8 cellular contexts compared by ENCODE assay signal in the genomic region with DNA sequence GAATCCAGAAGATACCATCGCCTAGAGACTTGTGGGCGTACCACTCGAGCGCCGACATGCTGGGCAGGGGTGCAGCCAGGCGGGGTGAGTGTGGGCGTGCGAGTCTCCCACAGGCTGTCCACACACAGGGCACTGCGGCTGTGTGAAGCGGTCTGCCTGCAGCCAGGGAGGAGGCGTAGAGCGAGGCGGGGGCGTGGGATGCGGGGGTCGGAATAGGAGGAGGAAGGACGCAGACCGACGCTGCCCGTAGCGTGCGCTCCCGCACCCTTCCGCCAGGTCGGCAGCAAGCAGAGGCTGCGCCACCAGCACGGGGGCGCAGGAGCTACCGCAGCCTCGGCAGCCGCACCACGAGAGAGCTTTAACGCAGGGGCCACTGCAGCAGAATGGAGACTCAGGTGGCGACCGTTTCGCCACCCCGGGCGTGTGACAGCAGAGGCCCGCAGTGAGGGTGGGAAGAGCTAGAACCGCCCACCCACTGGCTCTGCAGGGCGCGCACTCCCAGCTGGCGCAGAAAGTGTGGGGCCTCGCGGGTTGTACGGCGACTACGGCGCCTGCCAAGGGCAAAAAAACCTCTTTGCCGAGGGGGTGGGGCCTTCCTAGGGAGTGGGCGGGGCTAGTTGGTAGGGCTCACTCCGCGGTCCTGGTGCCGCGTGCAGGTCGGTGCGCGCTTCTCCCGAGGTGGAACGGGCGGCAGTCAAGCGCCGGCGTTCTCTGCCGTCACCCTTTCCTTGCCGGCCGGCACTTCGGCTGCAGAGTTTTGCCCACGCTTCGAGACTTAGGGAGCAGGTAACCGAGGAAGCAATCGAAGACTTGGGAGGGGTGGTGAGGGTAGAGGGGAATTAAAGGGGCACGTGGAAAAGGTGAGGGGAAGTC. TPM values are rescaled to one million over a fixed set of nuclear protein-coding genes. Genes with fewer than 3 reads are reported as not detected.
A peak's percentile ranks its signal among the peaks of the same experiment; 100 is the strongest.
DNase-seq lines count a peak whose midpoint lies in the region; ATAC-seq and TF ChIP-seq lines count a peak whose summit lies in the region.

A gene (minus strand): TSS at position 537 of the 873 bp plus-strand sequence. CDS start 479 bp downstream, at position 58.
A gene with protein sequence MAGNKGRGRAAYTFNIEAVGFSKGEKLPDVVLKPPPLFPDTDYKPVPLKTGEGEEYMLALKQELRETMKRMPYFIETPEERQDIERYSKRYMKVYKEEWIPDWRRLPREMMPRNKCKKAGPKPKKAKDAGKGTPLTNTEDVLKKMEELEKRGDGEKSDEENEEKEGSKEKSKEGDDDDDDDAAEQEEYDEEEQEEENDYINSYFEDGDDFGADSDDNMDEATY (plus strand): TSS at position 630 of the 873 bp plus-strand sequence. CDS start 10,704 bp downstream, outside the sequence.

- peak in 2 of 3 experiments; percentile 11 to 49 for TF ChIP-seq CTCF in vagina (IDR thresholded peaks at IDR 0.05)

- H3K27ac ChIP-seq in right cardiac atrium (ENCODE audit: low read length), result peak within 1 kb of the TSS; percentile 50
- H3K27ac ChIP-seq in vagina, result peak within 1 kb of the TSS; percentile 80

- H3K4me3 Mint-ChIP-seq in T-helper 1 cell treated with Interleukin-12 subunit alpha and Interleukin-12 subunit beta and Interleukin-4 antibody, amounts not matched to agents 30 μg/mL and 1 μg/mL, for 36 hours, result peak within 1 kb of the TSS; percentile 92

- DNase-seq in NCI-H146 treated with DMSO at 0.1 percent for 48 hours (lab: John Stamatoyannopoulos, UW; ENCODE audit: unreplicated experiment) (peak; percentile 87), anterior cingulate cortex (lab: John Stamatoyannopoulos, UW) (peak; percentile 41 to 94 (median 88)), right cardiac atrium (peak; percentile 93 to 97 (median 96)), putamen (ENCODE audit: low spot score) (peak; percentile 91), vagina (ENCODE audit: extremely low spot score in 2 of 2) (peak in 1 of 2 donors; percentile 92)

- H3K27me3 ChIP-seq in right cardiac atrium (ENCODE audit: control insufficient read depth, insufficient read depth) (no peaks in the 10 kb centered on the region), vagina (no peaks in the 10 kb centered on the region)

- H3K4me1 Mint-ChIP-seq in T-helper 1 cell treated with Interleukin-12 subunit alpha and Interleukin-12 subunit beta and Interleukin-4 antibody, amounts not matched to agents 30 μg/mL and 1 μg/mL, for 36 hours (ENCODE audit: low read depth), result peaks cover 36% of the 10 kb centered on the region

- ATAC-seq in GM18498 (IDR thresholded peaks at IDR 0.05; ENCODE audit: unreplicated experiment) (peak; percentile 90), HG02870 (IDR thresholded peaks at IDR 0.05; ENCODE audit: unreplicated experiment) (peak; percentile 82), right cardiac atrium (peak; percentile 99)

- no peaks in the 10 kb centered on the region for H3K9me3 ChIP-seq in right cardiac atrium (ENCODE audit: control insufficient read depth, low read length)
- H3K9me3 ChIP-seq in vagina, result no peaks in the 10 kb centered on the region

- no peaks in the 10 kb centered on the region for H3K9me3 Mint-ChIP-seq in T-helper 1 cell treated with Interleukin-12 subunit alpha and Interleukin-12 subunit beta and Interleukin-4 antibody, amounts not matched to agents 30 μg/mL and 1 μg/mL, for 36 hours

- H3K36me3 ChIP-seq in vagina, result no peaks in the 10 kb centered on the region

- peak within 1 kb of the TSS; percentile 86 for H3K27ac Mint-ChIP-seq in T-helper 1 cell treated with Interleukin-12 subunit alpha and Interleukin-12 subunit beta and Interleukin-4 antibody, amounts not matched to agents 30 μg/mL and 1 μg/mL, for 36 hours

- no peaks in the 10 kb centered on the region for H3K27me3 Mint-ChIP-seq in T-helper 1 cell treated with Interleukin-12 subunit alpha and Interleukin-12 subunit beta and Interleukin-4 antibody, amounts not matched to agents 30 μg/mL and 1 μg/mL, for 36 hours (ENCODE audit: low read depth)

- peaks cover 10% of the 10 kb centered on the region for H3K36me3 Mint-ChIP-seq in T-helper 1 cell treated with Interleukin-12 subunit alpha and Interleukin-12 subunit beta and Interleukin-4 antibody, amounts not matched to agents 30 μg/mL and 1 μg/mL, for 36 hours (ENCODE audit: low read depth)

- intact Hi-C loops in right cardiac atrium (cut with DNase I) (loop anchor here in 2 of 4 donors (5.0 to 10.0 kb wide), 2 partner anchors 50 to 53 kb away; a partner anchor contains a TSS), vagina (cut with DNase I) (loop anchor here (5.0 kb wide), 1 partner anchor 58 kb away; no protein-coding TSS in a partner anchor)

- peak within 1 kb of the TSS; percentile 51 for H3K4me3 ChIP-seq in right cardiac atrium (ENCODE audit: low read length)
- peak within 1 kb of the TSS; percentile 72 to 97 for H3K4me3 ChIP-seq in vagina

- TF ChIP-seq POLR2A in vagina (IDR thresholded peaks at IDR 0.05), result peak in 1 of 2 donors; percentile 68

- H3K4me1 ChIP-seq in right cardiac atrium (ENCODE audit: control insufficient read depth, insufficient read depth, low read length), result no peaks in the 10 kb centered on the region
- H3K4me1 ChIP-seq in vagina, result peaks cover 19% of the 10 kb centered on the region

- WGBS in right cardiac atrium, result under 1% methylated on average over 73 of the region's 73 CpGs

RNA-seq across cellular contexts. Expression of the first gene that starts in this region (rescaled TPM):
- total RNA-seq in right cardiac atrium, result 1 to 10 TPM; 2.6 to 4.6 (median 4.3) TPM
- polyA plus RNA-seq in right cardiac atrium, result 2.3 TPM
- total RNA-seq in vagina, result 8.8 TPM

RNA-seq across cellular contexts. Expression of the second gene that starts in this region (rescaled TPM):
- 1 to 10 TPM in 1 of 4 donors, under 1 TPM in 3; 0.83 to 1.4 (median 0.97) TPM for total RNA-seq in right cardiac atrium
- 0.52 TPM for polyA plus RNA-seq in right cardiac atrium
- total RNA-seq in vagina, result 5.4 TPM
